In genomic region chr3:113086506-113087461, GRCh38 we compare ENCODE assay signal across 19 cellular contexts.
DNase-seq lines count a peak whose midpoint lies in the region; ATAC-seq, FAIRE-seq and TF ChIP-seq lines count a peak whose summit lies in the region.
"Had no signal": no experiment of that assay in that cellular context is flagged by ENCODE, and none has a peak within 500 bp of the region (broad histone marks: within the 10 kb centered on the region; RNA-seq: fewer than 3 reads in every experiment).

No MANE protein-coding gene starts in this region.

- ATAC-seq in HG02642 (IDR thresholded peaks at IDR 0.05; ENCODE audit: poor library complexity, unreplicated experiment) (no peak), pancreas (no peak)
- no peak for ATAC-seq in effector memory CD8-positive, alpha-beta T cell (replicated peaks)

- no peak overlapping the region for H4K12ac ChIP-seq in trophoblast cell (ENCODE audit: low read depth, low read length)

- no peak overlapping the region for H4K8ac ChIP-seq in trophoblast cell (ENCODE audit: low read depth, low read length)

- H3K27ac ChIP-seq in trophoblast cell (ENCODE audit: low read depth, low read length), result no peak overlapping the region
- no peak overlapping the region for H3K27ac ChIP-seq in pancreas
- H3K27ac ChIP-seq: ovary, RWPE1 had no signal

- no CpG with 5 or more reads among the region's 8 CpGs for whole genome bisulfite sequencing in trophoblast cell (ENCODE audit: extremely low coverage, insufficient coverage, insufficient read length)
- 74 to 82% methylated on average over 8 of the region's 8 CpGs for WGBS in pancreas, 2 donors

- no peak overlapping the region for H2BK5ac ChIP-seq in trophoblast cell (ENCODE audit: low read depth, low read length, poor library complexity)

- H3K36me3 ChIP-seq in trophoblast cell (ENCODE audit: control insufficient read depth in 1 of 2, insufficient read depth in 2 of 2, low read length in 2 of 2), result no peaks in the 10 kb centered on the region
- H3K36me3 ChIP-seq in pancreas, result no peaks in the 10 kb centered on the region
- H3K36me3 ChIP-seq: ovary had no signal

- no peak for FAIRE-seq in pancreas (lab: Jason Lieb, UNC)
- FAIRE-seq: GM12891, kidney had no signal

- peaks cover 7% of the 10 kb centered on the region for H3K36me3 Mint-ChIP-seq in effector memory CD8-positive, alpha-beta T cell (ENCODE audit: insufficient read depth)

- H3K4me1 ChIP-seq in trophoblast cell (ENCODE audit: control insufficient read depth in 1 of 2, insufficient read depth in 2 of 2, low read length in 2 of 2), result peaks cover 3 to 4% of the 10 kb centered on the region in 2 experiments
- H3K4me1 ChIP-seq in pancreas, result no peaks in the 10 kb centered on the region

- H3K27ac Mint-ChIP-seq in effector memory CD8-positive, alpha-beta T cell, result no peak overlapping the region
- H3K27ac Mint-ChIP-seq: activated naive CD4-positive, alpha-beta T cell treated with anti-CD3 and anti-CD28 coated beads, Interleukin-2, amount 50 U/mL, for 24 hours; stimulated activated naive CD8-positive, alpha-beta T cell treated with anti-CD3 and anti-CD28 coated beads, Interleukin-15, Interleukin-2, amounts not matched to agents 100 ng/mL and 50 ng/mL, for 24 hours had no signal

- DNase-seq in HFF-Myc (ENCODE audit: extremely low read depth, low read depth) (peak; percentile 19), RPMI7951 (ENCODE audit: low read depth) (peak; percentile 19), epithelial cell of esophagus (ENCODE audit: low read depth) (peak; percentile 24), trophoblast cell (no peak), pancreas (no peak)
- DNase-seq in effector memory CD8-positive, alpha-beta T cell, result no peak
- DNase-seq: activated CD4-positive, CD25-positive, alpha-beta regulatory T cell treated with anti-CD3 and anti-CD28 coated beads, Interleukin-2, amount 50 U/mL, for 72 hours; activated CD8-positive, alpha-beta memory T cell treated with anti-CD3 and anti-CD28 coated beads, Interleukin-2, amount 50 U/mL, for 4 hours; CD4-positive, alpha-beta memory T cell; kidney; NCI-H1930; NCI-H774; ovary had no signal

- H3K9me3 Mint-ChIP-seq in effector memory CD8-positive, alpha-beta T cell, result no peaks in the 10 kb centered on the region
- H3K9me3 Mint-ChIP-seq: activated naive CD4-positive, alpha-beta T cell treated with anti-CD3 and anti-CD28 coated beads, Interleukin-2, amount 50 U/mL, for 24 hours; central memory CD8-positive, alpha-beta T cell; stimulated activated naive CD8-positive, alpha-beta T cell treated with anti-CD3 and anti-CD28 coated beads, Interleukin-15, Interleukin-2, amounts not matched to agents 100 ng/mL and 50 ng/mL, for 24 hours had no signal

- H3K79me2 ChIP-seq in trophoblast cell (ENCODE audit: control insufficient read depth, insufficient read depth, low read length, poor library complexity), result no peaks in the 10 kb centered on the region

- H3K4me1 Mint-ChIP-seq in effector memory CD8-positive, alpha-beta T cell (ENCODE audit: low read depth in 2 of 2), result peaks cover 0 to 2% of the 10 kb centered on the region in 2 donors
- H3K4me1 Mint-ChIP-seq: activated naive CD4-positive, alpha-beta T cell treated with anti-CD3 and anti-CD28 coated beads, Interleukin-2, amount 50 U/mL, for 24 hours; CD4-positive, alpha-beta memory T cell; central memory CD8-positive, alpha-beta T cell had no signal

- TF ChIP-seq CTCF in HFF-Myc (IDR thresholded peaks at IDR 0.05; ENCODE audit: low read depth, low read length, missing control alignments) (no peak), epithelial cell of esophagus (IDR thresholded peaks at IDR 0.05; ENCODE audit: insufficient read depth, low read depth, low read length, missing control alignments) (no peak), pancreas (IDR thresholded peaks at IDR 0.05) (no peak)

- no peaks in the 10 kb centered on the region for H3K79me1 ChIP-seq in trophoblast cell (ENCODE audit: low read length)

- H2BK12ac ChIP-seq in trophoblast cell (ENCODE audit: low read length), result peak overlapping the region; percentile 71

- no peak overlapping the region for H3K9ac ChIP-seq in trophoblast cell (ENCODE audit: low read length)

- H3K23ac ChIP-seq in trophoblast cell (ENCODE audit: low read length), result no peak overlapping the region

- no peak overlapping the region for H2AFZ ChIP-seq in trophoblast cell (ENCODE audit: insufficient read depth, low read length, poor library complexity)

- peak overlapping the region; percentile 69 for H2AK5ac ChIP-seq in trophoblast cell (ENCODE audit: low read length)

- peak overlapping the region; percentile 71 for H3K18ac ChIP-seq in trophoblast cell (ENCODE audit: low read length)

- H2BK120ac ChIP-seq in trophoblast cell (ENCODE audit: insufficient read depth, low read length, poor library complexity), result peak overlapping the region; percentile 33

- H4K91ac ChIP-seq in trophoblast cell (ENCODE audit: low read depth, low read length), result peak overlapping the region; percentile 6

- H3K14ac ChIP-seq in trophoblast cell (ENCODE audit: low read length), result peak overlapping the region; percentile 29

- H3K4me3 ChIP-seq in HFF-Myc (replicated peaks; ENCODE audit: low read depth, low read length), result no peak overlapping the region
- no peak overlapping the region for H3K4me3 ChIP-seq in epithelial cell of esophagus (ENCODE audit: low read length)
- H3K4me3 ChIP-seq in trophoblast cell (ENCODE audit: low read depth, low read length), result no peak overlapping the region
- no peak overlapping the region for H3K4me3 ChIP-seq in pancreas
- H3K4me3 ChIP-seq: ovary had no signal

- H3K4me2 ChIP-seq in trophoblast cell (ENCODE audit: low read length), result peak overlapping the region; percentile 8

- intact Hi-C loops in pancreas (cut with DNase I), result no loop called here

- H3K27me3 Mint-ChIP-seq in effector memory CD8-positive, alpha-beta T cell, result no peaks in the 10 kb centered on the region
- H3K27me3 Mint-ChIP-seq: activated naive CD4-positive, alpha-beta T cell treated with anti-CD3 and anti-CD28 coated beads, Interleukin-2, amount 50 U/mL, for 24 hours; CD4-positive, alpha-beta memory T cell; central memory CD8-positive, alpha-beta T cell; stimulated activated naive CD8-positive, alpha-beta T cell treated with anti-CD3 and anti-CD28 coated beads, Interleukin-15, Interleukin-2, amounts not matched to agents 100 ng/mL and 50 ng/mL, for 24 hours had no signal

- no peak overlapping the region for H3K4me3 Mint-ChIP-seq in effector memory CD8-positive, alpha-beta T cell
- H3K4me3 Mint-ChIP-seq: activated naive CD4-positive, alpha-beta T cell treated with anti-CD3 and anti-CD28 coated beads, Interleukin-2, amount 50 U/mL, for 24 hours; CD4-positive, alpha-beta memory T cell; central memory CD8-positive, alpha-beta T cell; stimulated activated naive CD8-positive, alpha-beta T cell treated with anti-CD3 and anti-CD28 coated beads, Interleukin-15, Interleukin-2, amounts not matched to agents 100 ng/mL and 50 ng/mL, for 24 hours had no signal

- H3K27me3 ChIP-seq in trophoblast cell (ENCODE audit: insufficient read depth, low read length) (no peaks in the 10 kb centered on the region), pancreas (no peaks in the 10 kb centered on the region)
- H3K27me3 ChIP-seq: ovary had no signal

- H3K4ac ChIP-seq in trophoblast cell (ENCODE audit: low read depth, low read length), result no peak overlapping the region

- H3K9me3 ChIP-seq in trophoblast cell (ENCODE audit: insufficient read depth, low read depth, low read length) (no peaks in the 10 kb centered on the region), pancreas (no peaks in the 10 kb centered on the region)
- H3K9me3 ChIP-seq: ovary had no signal

Comparison
In these comparisons a context has a peak if more than half of its experiments do, and no peak if none do; other contexts are left out.
1. DNase-seq: peak in HFF-Myc (single experiment), RPMI7951 (single experiment) and epithelial cell of esophagus (single experiment); none in trophoblast cell (0 of 2), pancreas (0 of 6) and effector memory CD8-positive, alpha-beta T cell (0 of 3).